Comparison of ENCODE assay signal across 29 cellular contexts in the genomic region with DNA sequence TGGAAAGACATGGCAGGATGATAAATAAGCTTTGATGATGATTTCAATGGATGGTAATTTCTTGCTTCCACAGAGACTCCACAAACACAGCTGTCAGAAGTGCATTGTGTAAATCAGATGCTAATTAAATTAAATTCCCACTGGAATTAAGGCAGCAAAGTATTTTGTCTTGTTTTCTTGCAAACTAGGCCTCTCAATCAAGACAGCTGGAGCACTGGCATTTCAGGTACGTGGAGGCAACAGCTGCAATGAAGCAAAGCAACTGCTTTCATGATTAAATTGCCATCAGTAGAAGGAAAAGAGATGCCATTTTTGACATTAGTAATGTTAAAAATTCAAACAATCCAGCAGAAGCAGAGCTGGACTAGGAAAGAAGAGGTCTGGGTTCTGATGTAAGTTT. TPM values are rescaled to one million over a fixed set of nuclear protein-coding genes. Genes with fewer than 3 reads are reported as not detected.
"Had no signal": no experiment of that assay in that cellular context is flagged by ENCODE, and none has a peak within 500 bp of the region (broad histone marks: within the 10 kb centered on the region; RNA-seq: fewer than 3 reads in every experiment).

No MANE protein-coding gene starts in this region.

- H2AFZ ChIP-seq: PC-9 had no signal

- DNase-seq: activated CD4-positive, alpha-beta T cell treated with anti-CD3 and anti-CD28 coated beads, Interleukin-2, amount 10 ng/mL, durations not matched to agents 24 days and 14 days; activated CD4-positive, alpha-beta T cell treated with anti-CD3 and anti-CD28 coated beads, Interleukin-2, amount 50 U/mL, for 48 hours; activated CD8-positive, alpha-beta T cell treated with anti-CD3 and anti-CD28 coated beads, Interleukin-2, amount 10 ng/mL, durations not matched to agents 7 days and 5 days; activated gamma-delta T cell; activated naive CD4-positive, alpha-beta T cell treated with Interleukin-2 at 50 U/mL for 16 hours; activated naive CD8-positive, alpha-beta T cell treated with anti-CD3 and anti-CD28 coated beads, Interleukin-2, amount 10 ng/mL, durations not matched to agents 7 days and 5 days; activated T-cell treated with anti-CD3 and anti-CD28 coated beads, Interleukin-2, amount 50 U/mL, for 24 hours; caudate nucleus; cerebellar nuclear complex; Karpas-422; KBM-7; MG63; NCI-H1048; NCI-H1105 treated with DMSO at 0.1 percent for 48 hours; NCI-H146; NCI-H187; NCI-H345; NCI-H510A; NCI-H526; PC-9; SIG-M5; SK-N-SH had no signal

- H3K27me3 ChIP-seq: MG63 had no signal

- H3K4me2 ChIP-seq: PC-9, SK-N-SH had no signal

- ATAC-seq: activated CD8-positive, alpha-beta T cell treated with anti-CD3 and anti-CD28 coated beads, Interleukin-2, amount 10 ng/mL, durations not matched to agents 7 days and 5 days; Right ventricle myocardium inferior had no signal

- H3K9ac ChIP-seq: SK-N-SH had no signal

- H3K27ac ChIP-seq: PC-9, RWPE1 had no signal

- FAIRE-seq: bronchial epithelial cell, RCC 7860, TTC549 had no signal

- H3K9me3 ChIP-seq: SK-N-SH had no signal

- H3K36me3 ChIP-seq: MG63 had no signal

- H3K4me3 ChIP-seq: MG63, PC-9 had no signal

RNA-seq across cellular contexts. Expression of a gene that starts 24.2 kb away (rescaled TPM):
- total RNA-seq: activated CD4-positive, alpha-beta T cell treated with anti-CD3 and anti-CD28 coated beads, Interleukin-2, amount 10 ng/mL, durations not matched to agents 24 days and 14 days; activated CD8-positive, alpha-beta T cell treated with anti-CD3 and anti-CD28 coated beads, Interleukin-2, amount 10 ng/mL, durations not matched to agents 7 days and 5 days; activated naive CD8-positive, alpha-beta T cell treated with anti-CD3 and anti-CD28 coated beads, Interleukin-2, amount 10 ng/mL, durations not matched to agents 7 days and 5 days; activated T-helper 2 cell treated with anti-CD3 and anti-CD28 coated beads, Interferon-gamma antibody, Interleukin-2, Interleukin-4, amounts not matched to agents 10 μg/mL and 5 μg/mL and 100 μg/mL, durations not matched to agents 14 hours and 24 hours and 36 hours; bronchial epithelial cell; OCI-LY7; PC-9; Right ventricle myocardium inferior had no signal
- polyA plus RNA-seq: SK-N-SH had no signal
